Comparison of ENCODE assay signal across 1 cellular context in the genomic region with DNA sequence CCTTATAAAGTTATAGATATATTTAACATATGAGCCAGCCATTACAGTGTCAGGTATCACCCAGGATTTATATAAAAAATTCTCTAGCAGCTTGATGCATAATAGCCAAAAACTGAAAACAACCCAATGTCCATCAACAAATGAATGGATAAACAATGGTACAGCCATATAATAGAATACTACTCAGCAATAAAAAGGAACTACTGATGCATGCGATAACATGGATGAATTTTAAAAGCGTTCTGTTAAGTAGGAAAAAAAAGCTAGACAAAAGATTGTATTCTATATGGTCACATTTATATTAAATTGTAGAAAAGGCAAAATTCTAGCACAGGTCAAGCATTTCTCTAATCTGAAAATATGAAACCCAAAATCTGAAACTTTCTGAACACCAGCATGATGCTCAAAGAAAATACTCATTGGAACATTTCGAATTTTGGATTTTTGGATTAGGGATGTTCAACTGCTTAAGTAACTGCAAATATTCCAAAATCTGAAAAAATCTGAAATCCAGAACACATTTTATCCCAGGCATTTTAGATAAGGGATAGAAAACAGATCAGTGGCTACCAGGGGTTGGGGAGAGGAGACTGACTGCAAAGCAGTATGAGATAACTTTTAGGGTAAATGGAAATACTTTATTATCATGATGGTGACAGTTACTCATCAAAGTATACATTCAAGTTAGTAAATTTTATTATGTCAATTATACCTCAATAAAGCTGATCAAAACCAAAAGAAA.
TF ChIP-seq lines count a peak whose summit lies in the region.

No MANE protein-coding gene starts in this region.

TF ChIP-seq in GM23338, 12 proteins besides CTCF, POLR2A, EP300 and RAD21:
- TF ChIP-seq NANOG (IDR thresholded peaks at IDR 0.05; ENCODE audit: borderline replicate concordance) (no peak), CREB1 (CRISPR knock-in tag; IDR thresholded peaks at IDR 0.05; ENCODE audit: low read depth) (no peak), EZH2 (IDR thresholded peaks at IDR 0.05; ENCODE audit: low read depth, unreplicated experiment) (no peak), STAT1 (IDR thresholded peaks at IDR 0.05; ENCODE audit: unreplicated experiment) (no peak), JUNB (IDR thresholded peaks at IDR 0.05; ENCODE audit: unreplicated experiment) (no peak), ZNF114 (CRISPR knock-in tag; IDR thresholded peaks at IDR 0.05) (no peak), ETS1 (IDR thresholded peaks at IDR 0.05) (no peak), EZH2phosphoT487 (IDR thresholded peaks at IDR 0.05; ENCODE audit: unreplicated experiment) (no peak), ZNF462 (CRISPR knock-in tag; IDR thresholded peaks at IDR 0.05) (no peak), ZNF331 (CRISPR knock-in tag; IDR thresholded peaks at IDR 0.05; ENCODE audit: low read depth) (no peak), POLR2AphosphoS5 (IDR thresholded peaks at IDR 0.05; ENCODE audit: low read depth) (no peak)
- TF ChIP-seq, protein P1, sequence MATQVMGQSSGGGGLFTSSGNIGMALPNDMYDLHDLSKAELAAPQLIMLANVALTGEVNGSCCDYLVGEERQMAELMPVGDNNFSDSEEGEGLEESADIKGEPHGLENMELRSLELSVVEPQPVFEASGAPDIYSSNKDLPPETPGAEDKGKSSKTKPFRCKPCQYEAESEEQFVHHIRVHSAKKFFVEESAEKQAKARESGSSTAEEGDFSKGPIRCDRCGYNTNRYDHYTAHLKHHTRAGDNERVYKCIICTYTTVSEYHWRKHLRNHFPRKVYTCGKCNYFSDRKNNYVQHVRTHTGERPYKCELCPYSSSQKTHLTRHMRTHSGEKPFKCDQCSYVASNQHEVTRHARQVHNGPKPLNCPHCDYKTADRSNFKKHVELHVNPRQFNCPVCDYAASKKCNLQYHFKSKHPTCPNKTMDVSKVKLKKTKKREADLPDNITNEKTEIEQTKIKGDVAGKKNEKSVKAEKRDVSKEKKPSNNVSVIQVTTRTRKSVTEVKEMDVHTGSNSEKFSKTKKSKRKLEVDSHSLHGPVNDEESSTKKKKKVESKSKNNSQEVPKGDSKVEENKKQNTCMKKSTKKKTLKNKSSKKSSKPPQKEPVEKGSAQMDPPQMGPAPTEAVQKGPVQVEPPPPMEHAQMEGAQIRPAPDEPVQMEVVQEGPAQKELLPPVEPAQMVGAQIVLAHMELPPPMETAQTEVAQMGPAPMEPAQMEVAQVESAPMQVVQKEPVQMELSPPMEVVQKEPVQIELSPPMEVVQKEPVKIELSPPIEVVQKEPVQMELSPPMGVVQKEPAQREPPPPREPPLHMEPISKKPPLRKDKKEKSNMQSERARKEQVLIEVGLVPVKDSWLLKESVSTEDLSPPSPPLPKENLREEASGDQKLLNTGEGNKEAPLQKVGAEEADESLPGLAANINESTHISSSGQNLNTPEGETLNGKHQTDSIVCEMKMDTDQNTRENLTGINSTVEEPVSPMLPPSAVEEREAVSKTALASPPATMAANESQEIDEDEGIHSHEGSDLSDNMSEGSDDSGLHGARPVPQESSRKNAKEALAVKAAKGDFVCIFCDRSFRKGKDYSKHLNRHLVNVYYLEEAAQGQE (IDR thresholded peaks at IDR 0.05; ENCODE audit: unreplicated experiment) = no peak
